ENCODE assay signal across 1 cellular context in the genomic region with DNA sequence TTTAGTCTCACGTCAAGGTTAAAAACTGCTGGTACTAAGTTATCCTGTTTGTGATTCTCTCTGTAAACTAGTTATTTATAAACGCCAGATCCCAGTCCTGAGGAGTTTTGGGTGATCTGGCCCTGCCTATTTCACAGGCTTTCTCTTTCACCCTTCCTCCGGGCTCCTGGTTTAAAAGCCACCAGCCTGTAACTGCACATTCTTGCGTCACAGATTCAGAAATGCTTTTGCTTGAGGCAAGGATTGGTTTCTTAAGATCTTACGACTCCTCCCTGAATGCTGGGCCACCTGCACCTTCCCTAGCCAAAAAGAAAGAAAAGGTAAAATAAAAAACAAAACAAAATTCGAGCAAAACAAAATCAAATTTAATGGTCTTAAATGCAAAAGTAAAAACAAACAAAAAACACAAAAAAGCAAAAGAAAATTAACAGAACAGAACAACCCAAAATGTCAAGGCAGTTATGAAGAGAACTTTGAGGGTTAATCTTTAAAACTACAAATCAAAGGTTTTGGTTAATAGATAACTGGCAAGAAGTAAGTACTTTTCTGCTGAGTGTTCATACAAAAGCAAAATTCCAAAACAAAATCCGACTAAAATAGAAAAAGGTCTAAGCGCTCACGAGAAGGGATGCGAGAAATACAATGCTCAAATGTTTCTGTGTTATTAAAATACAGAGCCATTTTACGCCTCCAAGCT.
TF ChIP-seq lines count a peak whose summit lies in the region.

No MANE protein-coding gene starts in this region.

TF ChIP-seq in WTC11, 78 proteins besides CTCF, POLR2A, EP300 and RAD21 (continued from another document):
- TF ChIP-seq, protein P1, sequence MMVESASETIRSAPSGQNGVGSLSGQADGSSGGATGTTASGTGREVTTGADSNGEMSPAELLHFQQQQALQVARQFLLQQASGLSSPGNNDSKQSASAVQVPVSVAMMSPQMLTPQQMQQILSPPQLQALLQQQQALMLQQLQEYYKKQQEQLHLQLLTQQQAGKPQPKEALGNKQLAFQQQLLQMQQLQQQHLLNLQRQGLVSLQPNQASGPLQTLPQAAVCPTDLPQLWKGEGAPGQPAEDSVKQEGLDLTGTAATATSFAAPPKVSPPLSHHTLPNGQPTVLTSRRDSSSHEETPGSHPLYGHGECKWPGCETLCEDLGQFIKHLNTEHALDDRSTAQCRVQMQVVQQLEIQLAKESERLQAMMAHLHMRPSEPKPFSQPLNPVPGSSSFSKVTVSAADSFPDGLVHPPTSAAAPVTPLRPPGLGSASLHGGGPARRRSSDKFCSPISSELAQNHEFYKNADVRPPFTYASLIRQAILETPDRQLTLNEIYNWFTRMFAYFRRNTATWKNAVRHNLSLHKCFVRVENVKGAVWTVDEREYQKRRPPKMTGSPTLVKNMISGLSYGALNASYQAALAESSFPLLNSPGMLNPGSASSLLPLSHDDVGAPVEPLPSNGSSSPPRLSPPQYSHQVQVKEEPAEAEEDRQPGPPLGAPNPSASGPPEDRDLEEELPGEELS (CRISPR knock-in tag; IDR thresholded peaks at IDR 0.05): no peak
- TF ChIP-seq ZNF671 (CRISPR knock-in tag; IDR thresholded peaks at IDR 0.05): no peak
